ENCODE assay signal across 8 cellular contexts in genomic region chr10:132422169-132422691, GRCh38. TPM values are rescaled to one million over a fixed set of nuclear protein-coding genes. Genes with fewer than 3 reads are reported as not detected.
A peak's percentile ranks its signal among the peaks of the same experiment; 100 is the strongest.
DNase-seq lines count a peak whose midpoint lies in the region; ATAC-seq, FAIRE-seq and TF ChIP-seq lines count a peak whose summit lies in the region.

No MANE protein-coding gene starts in this region.

- peaks cover 4% of the 10 kb centered on the region for H3K36me3 ChIP-seq in mesodermal cell (ENCODE audit: control insufficient read depth, insufficient read depth, low read length)

- H3K27ac ChIP-seq in mesodermal cell (ENCODE audit: low read depth, low read length, severe bottlenecking), result peak overlapping the region; percentile 69

- H3K4me3 ChIP-seq in mesodermal cell (ENCODE audit: extremely low read depth, insufficient read depth, low read length, poor library complexity, severe bottlenecking), result no peak overlapping the region

- FAIRE-seq in D721Med (lab: Jason Lieb, UNC), result no peak

- no peak for TF ChIP-seq CTCF in D721Med (IDR thresholded peaks at IDR 0.05; ENCODE audit: insufficient read depth, missing control alignments)

- H3K9me3 ChIP-seq in mesodermal cell (ENCODE audit: control insufficient read depth, low read length), result no peaks in the 10 kb centered on the region

- 93 to 94% methylated on average over 12 to 18 of the region's 20 CpGs for WGBS in mesodermal cell (ENCODE audit: insufficient coverage in 2 of 2), 2 experiments

- peaks cover 30% of the 10 kb centered on the region for H3K4me1 ChIP-seq in mesodermal cell (ENCODE audit: control insufficient read depth, insufficient read depth, low read length, poor library complexity, severe bottlenecking)

- DNase-seq in SHP77 treated with DMSO at 0.1 percent for 48 hours (lab: John Stamatoyannopoulos, UW), result peak; percentile 52
- no peak for DNase-seq in D721Med (ENCODE audit: insufficient read length, low spot score)
- DNase-seq in HuH-7.5 (ENCODE audit: low spot score), result no peak
- no peak for DNase-seq in effector CD8-positive, alpha-beta T cell (lab: John Stamatoyannopoulos, UW)

- peak; percentile 33 for ATAC-seq in GM18502 (IDR thresholded peaks at IDR 0.05; ENCODE audit: poor library complexity, unreplicated experiment)
- peak; percentile 48 for ATAC-seq in HG02798 (IDR thresholded peaks at IDR 0.05; ENCODE audit: poor library complexity, unreplicated experiment)
- ATAC-seq in HG03521 (IDR thresholded peaks at IDR 0.05; ENCODE audit: unreplicated experiment), result no peak

RNA-seq across cellular contexts. Expression of gene PWWP2B, which starts 25.2 kb away (rescaled TPM):
- polyA plus RNA-seq in mesodermal cell (2013, experiment 1 of 2), result 12.4 TPM
- 10.1 TPM for polyA plus RNA-seq in mesodermal cell (2013, experiment 2 of 2)
